13 cellular contexts compared by ENCODE assay signal in the genomic region with DNA sequence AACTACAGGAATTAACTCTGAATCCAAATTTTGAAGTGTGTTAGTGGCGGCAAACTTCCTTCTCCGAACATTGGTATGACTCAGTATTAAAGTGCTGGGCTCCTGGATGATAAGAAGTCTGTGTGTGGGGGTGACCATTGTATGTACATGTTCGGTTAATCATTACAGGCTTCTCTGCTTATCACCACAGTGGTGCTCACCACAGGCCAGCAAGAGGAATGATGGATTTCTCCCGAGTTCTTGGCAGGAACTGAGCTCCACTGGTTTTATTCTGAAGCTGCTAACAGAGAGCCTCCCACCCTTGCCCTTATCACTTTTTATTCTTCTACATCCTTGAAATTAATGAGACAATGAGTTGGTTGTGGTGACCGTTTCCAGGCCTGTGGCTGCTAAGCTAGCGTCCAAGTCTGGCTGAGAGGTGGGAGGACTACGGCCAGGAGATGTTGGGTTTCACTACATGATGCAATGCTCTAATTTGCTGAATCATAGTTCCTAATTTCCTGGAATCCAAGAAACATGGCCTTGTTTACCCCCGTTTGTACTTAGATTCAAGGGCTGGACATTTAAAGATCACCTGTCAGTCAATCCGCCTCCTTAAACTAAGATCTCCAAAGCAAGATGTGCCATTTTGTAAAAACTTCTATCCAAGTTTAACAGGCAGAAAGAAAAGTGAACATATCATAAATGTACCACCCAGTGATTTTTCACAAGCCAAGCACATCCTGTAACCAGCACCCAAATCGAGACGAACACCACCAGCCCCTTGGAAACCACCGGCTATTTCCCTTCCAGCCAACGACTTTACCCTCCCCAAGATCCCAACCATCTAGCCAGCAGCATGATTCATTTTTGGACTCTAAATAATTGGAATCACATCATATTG.
DNase-seq lines count a peak whose midpoint lies in the region; ATAC-seq and TF ChIP-seq lines count a peak whose summit lies in the region.
"Had no signal": no experiment of that assay in that cellular context is flagged by ENCODE, and none has a peak within 500 bp of the region (broad histone marks: within the 10 kb centered on the region; RNA-seq: fewer than 3 reads in every experiment).

No MANE protein-coding gene starts in this region.

- ATAC-seq in GM18517 (IDR thresholded peaks at IDR 0.05; ENCODE audit: unreplicated experiment): no peak

- in situ Hi-C loops in G401 (cut with HindIII; ENCODE audit: low sequenced_read_pairs): no loop called here

- TF ChIP-seq POLR2A in erythroblast (IDR thresholded peaks at IDR 0.05; ENCODE audit: low read length): no peak

- no peaks in the 10 kb centered on the region for H3K36me3 Mint-ChIP-seq in mesothelial cell of epicardium

- peak overlapping the region; percentile 2 for H3K27ac Mint-ChIP-seq in mesothelial cell of epicardium

- peaks cover 34% of the 10 kb centered on the region for H3K4me1 Mint-ChIP-seq in mesothelial cell of epicardium

- H3K9me3 Mint-ChIP-seq in mesothelial cell of epicardium: peaks cover 6% of the 10 kb centered on the region

- DNase-seq in AG09319 (ENCODE audit: extremely low read depth, low read depth) (peak; percentile 59), MV-4-11 (lab: John Stamatoyannopoulos, UW) (peak; percentile 79), erythroblast (lab: John Stamatoyannopoulos, UW) (peak; percentile 41 to 61), mesothelial cell of epicardium (ENCODE audit: low spot score in 2 of 2, unreplicated experiment in 2 of 2) (no peak), activated T-cell treated with anti-CD3 and anti-CD28 coated beads for 4 hours (no peak), G401 (ENCODE audit: low spot score) (no peak), DMS 273 treated with DMSO at 0.1 percent for 48 hours (lab: John Stamatoyannopoulos, UW) (no peak)
- DNase-seq: activated CD4-positive, CD25-positive, alpha-beta regulatory T cell treated with anti-CD3 and anti-CD28 coated beads, Interleukin-2, amount 50 U/mL, for 72 hours; activated naive CD4-positive, alpha-beta T cell; AML-193; effector CD8-positive, alpha-beta T cell; islet precursor cell had no signal

- no peak for TF ChIP-seq CTCF in AG09319 (IDR thresholded peaks at IDR 0.05; ENCODE audit: low read depth, low read length)
- TF ChIP-seq CTCF in mesothelial cell of epicardium (IDR thresholded peaks at IDR 0.05; ENCODE audit: unreplicated experiment): no peak

- peaks cover 3% of the 10 kb centered on the region for H3K27me3 Mint-ChIP-seq in mesothelial cell of epicardium (ENCODE audit: low read depth)

- no peak overlapping the region for H3K4me3 Mint-ChIP-seq in mesothelial cell of epicardium

Comparison
In these comparisons a context has a peak if more than half of its experiments do, and no peak if none do; other contexts are left out.
1. DNase-seq: peak in AG09319 (single experiment), MV-4-11 (single experiment) and erythroblast (2 of 2); none in mesothelial cell of epicardium (0 of 2), activated T-cell treated with anti-CD3 and anti-CD28 coated beads for 4 hours (single experiment), G401 (single experiment) and DMS 273 treated with DMSO at 0.1 percent for 48 hours (single experiment).